8 cellular contexts compared by ENCODE assay signal in the genomic region with DNA sequence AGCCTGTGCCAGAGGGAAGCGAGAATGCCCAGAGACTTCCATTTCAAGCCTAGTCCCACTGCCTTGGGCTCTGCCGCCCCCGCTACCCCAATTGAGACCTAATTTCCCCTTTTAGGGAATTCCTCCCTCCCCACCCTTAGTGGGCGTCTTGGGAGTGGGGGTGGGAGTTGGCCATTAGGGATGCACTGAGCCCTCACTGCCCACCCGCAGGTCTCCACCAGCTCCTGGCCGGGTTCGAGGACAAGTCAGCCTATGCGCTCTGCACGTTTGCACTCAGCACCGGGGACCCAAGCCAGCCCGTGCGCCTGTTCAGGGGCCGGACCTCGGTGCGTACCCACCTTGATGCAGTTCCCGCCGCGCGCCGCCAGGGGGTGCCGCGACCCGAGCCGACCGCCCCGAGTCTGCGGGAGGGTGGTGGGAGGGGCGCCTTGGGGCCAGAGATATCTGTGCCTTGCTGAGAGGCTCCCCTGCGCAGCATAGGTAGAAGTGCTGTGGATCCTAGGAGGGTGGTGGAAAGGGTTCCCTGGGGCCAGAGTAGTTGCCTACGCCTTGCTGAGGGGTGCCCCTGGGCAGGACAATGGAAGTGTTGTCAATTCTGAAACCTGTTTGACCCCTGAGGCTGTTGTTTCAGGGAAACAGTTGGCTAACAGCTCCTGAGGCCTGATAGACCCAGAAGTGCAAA. TPM values are rescaled to one million over a fixed set of nuclear protein-coding genes. Genes with fewer than 3 reads are reported as not detected.
DNase-seq lines count a peak whose midpoint lies in the region; ATAC-seq and TF ChIP-seq lines count a peak whose summit lies in the region.

No MANE protein-coding gene starts in this region.

- POLR2A ChIA-PET in T-cell (lab: Charles Lee) = interaction anchor here in 1 of 2 donors (0.6 kb wide), 1 partner anchor 115 kb away, joined by 4 read pairs; no protein-coding TSS in a partner anchor

- no peaks in the 10 kb centered on the region for H3K9me3 Mint-ChIP-seq in T-cell

- H3K4me1 Mint-ChIP-seq in T-cell = peaks cover 9 to 19% (median 16%) of the 10 kb centered on the region in 3 donors

- peak; percentile 67 to 95 (median 89) for TF ChIP-seq CTCF in ascending aorta (IDR thresholded peaks at IDR 0.05)

- no peak overlapping the region for H3K27ac Mint-ChIP-seq in T-cell

- no peaks in the 10 kb centered on the region for H3K27me3 ChIP-seq in ascending aorta

- no peaks in the 10 kb centered on the region for H3K27me3 Mint-ChIP-seq in T-cell

- H3K36me3 Mint-ChIP-seq in T-cell = peaks cover 21% of the 10 kb centered on the region

- no peak overlapping the region for H3K4me3 Mint-ChIP-seq in T-cell

- H3K27ac ChIP-seq in ascending aorta = no peak overlapping the region

- DNase-seq in DMS 273 (lab: John Stamatoyannopoulos, UW; ENCODE audit: unreplicated experiment) = peak; percentile 71
- DNase-seq in DMS 273 treated with DMSO at 0.1 percent for 48 hours (lab: John Stamatoyannopoulos, UW) = no peak
- peak; percentile 16 to 81 (median 65) for DNase-seq in T-cell
- no peak for DNase-seq in ascending aorta (ENCODE audit: low spot score in 2 of 2)
- peak; percentile 93 for DNase-seq in iPS-NIHi7 (ENCODE audit: extremely low spot score)
- peak; percentile 57 for DNase-seq in stimulated activated CD4-positive, alpha-beta T cell treated with anti-CD3 and anti-CD28 coated beads, Interleukin-2, amount 100 ng/mL, for 4 hours (ENCODE audit: low read depth)
- no peak for DNase-seq in COLO829 (ENCODE audit: low spot score)

- H3K4me1 ChIP-seq in ascending aorta = peaks cover 0 to 5% of the 10 kb centered on the region in 2 donors

- intact Hi-C loops in ascending aorta (cut with DNase I) = no loop called here

- peaks cover 23 to 59% of the 10 kb centered on the region in 2 donors for H3K36me3 ChIP-seq in ascending aorta

- CTCF ChIA-PET in T-cell (lab: Charles Lee) = interaction anchor here (0.5 to 3.1 kb wide), 12 partner anchors 9 to 524 kb away, joined by 3 to 23 read pairs (median 4); no protein-coding TSS in a partner anchor

- no peak overlapping the region for H3K4me3 ChIP-seq in ascending aorta

- no peaks in the 10 kb centered on the region for H3K9me3 ChIP-seq in ascending aorta

- ATAC-seq in HG03432 (IDR thresholded peaks at IDR 0.05; ENCODE audit: unreplicated experiment) (peak; percentile 65), T-cell (replicated peaks in 1 of 4) (peak; percentile 60 to 82 (median 72))

RNA-seq across cellular contexts. Expression of a gene that starts 9.2 kb away (rescaled TPM):
- total RNA-seq in T-cell = 10 to 100 TPM; 41.6 to 67.6 (median 61.8) TPM
- 111 TPM for total RNA-seq in ascending aorta

RNA-seq across cellular contexts. Expression of a gene that starts 14.0 kb away (rescaled TPM):
- total RNA-seq in T-cell = 10 to 100 TPM; 44.6 to 76.3 (median 68.2) TPM
- 18.0 TPM for total RNA-seq in ascending aorta

RNA-seq across cellular contexts. Expression of a gene that starts 20.5 kb away (rescaled TPM):
- total RNA-seq in T-cell = 1 to 10 TPM in 3 of 5 donors, under 1 TPM in 2; 0.43 to 3.9 (median 1.4) TPM
- total RNA-seq in ascending aorta = 1.6 TPM

RNA-seq across cellular contexts. Expression of a gene that starts 45.1 kb away (rescaled TPM):
- total RNA-seq in T-cell (10 to 100 TPM; 14.4 to 19.6 (median 15.3) TPM), ascending aorta (14.9 TPM)

RNA-seq across cellular contexts. Expression of a gene that starts 58.8 kb away (rescaled TPM):
- total RNA-seq in T-cell (10 to 100 TPM; 23.2 to 33.5 (median 28.7) TPM), ascending aorta (6.1 TPM)

Comparison
In these comparisons a context has a peak if more than half of its experiments do, and no peak if none do; other contexts are left out.
1. DNase-seq: peak in DMS 273 (single experiment), T-cell (34 of 34), iPS-NIHi7 (single experiment) and stimulated activated CD4-positive, alpha-beta T cell treated with anti-CD3 and anti-CD28 coated beads, Interleukin-2, amount 100 ng/mL, for 4 hours (single experiment); none in DMS 273 treated with DMSO at 0.1 percent for 48 hours (single experiment), ascending aorta (0 of 2) and COLO829 (single experiment).